12 cellular contexts compared by ENCODE assay signal in genomic region chr3:190003730-190004129, GRCh38.
DNase-seq lines count a peak whose midpoint lies in the region; ATAC-seq and TF ChIP-seq lines count a peak whose summit lies in the region.
"Had no signal": no experiment of that assay in that cellular context is flagged by ENCODE, and none has a peak within 500 bp of the region (broad histone marks: within the 10 kb centered on the region; RNA-seq: fewer than 3 reads in every experiment).

No MANE protein-coding gene starts in this region.

- ATAC-seq in HG02623 (IDR thresholded peaks at IDR 0.05; ENCODE audit: unreplicated experiment) (no peak), HG02759 (IDR thresholded peaks at IDR 0.05; ENCODE audit: unreplicated experiment) (no peak)
- ATAC-seq: stimulated activated naive CD8-positive, alpha-beta T cell treated with anti-CD3 and anti-CD28 coated beads, Interleukin-15, Interleukin-2, amounts not matched to agents 100 U/mL and 50 U/mL, for 24 hours had no signal

- peaks cover 47% of the 10 kb centered on the region for H3K4me1 Mint-ChIP-seq in nephron progenitor cell

- DNase-seq in Daoy (ENCODE audit: low read depth) (peak; percentile 41), NCI-H226 (peak; percentile 93), epithelial cell of esophagus (ENCODE audit: low read depth) (peak; percentile 63), nephron progenitor cell (no peak), nucleus accumbens (lab: John Stamatoyannopoulos, UW) (no peak), islet precursor cell (no peak)
- DNase-seq: cerebellar nuclear complex; stimulated activated naive CD8-positive, alpha-beta T cell treated with anti-CD3 and anti-CD28 coated beads, Interleukin-15, Interleukin-2, amounts not matched to agents 100 U/mL and 50 U/mL, for 24 hours; T-helper 1 cell had no signal

- TF ChIP-seq CTCF in epithelial cell of esophagus (IDR thresholded peaks at IDR 0.05; ENCODE audit: insufficient read depth, low read depth, low read length, missing control alignments) (no peak), nephron progenitor cell (IDR thresholded peaks at IDR 0.05) (no peak)

- H3K27ac Mint-ChIP-seq in nephron progenitor cell: peak overlapping the region; percentile 30

- no peaks in the 10 kb centered on the region for H3K9me3 Mint-ChIP-seq in nephron progenitor cell

- H3K4me3 Mint-ChIP-seq in nephron progenitor cell: no peak overlapping the region

- no peaks in the 10 kb centered on the region for H3K36me3 Mint-ChIP-seq in nephron progenitor cell (ENCODE audit: low read depth)

- H3K4me3 ChIP-seq in epithelial cell of esophagus (ENCODE audit: low read length): no peak overlapping the region
- H3K4me3 ChIP-seq: skin epidermis had no signal

- no peaks in the 10 kb centered on the region for H3K27me3 Mint-ChIP-seq in nephron progenitor cell (ENCODE audit: low read depth, poor library complexity)

Comparison
In these comparisons a context has a peak if more than half of its experiments do, and no peak if none do; other contexts are left out.
1. DNase-seq: peak in Daoy (single experiment), NCI-H226 (single experiment) and epithelial cell of esophagus (single experiment); none in nephron progenitor cell (single experiment), nucleus accumbens (0 of 56) and islet precursor cell (single experiment).